ENCODE assay signal across 8 cellular contexts in genomic region chr11:36376315-36376887, GRCh38.
DNase-seq lines count a peak whose midpoint lies in the region; ATAC-seq and TF ChIP-seq lines count a peak whose summit lies in the region.

No MANE protein-coding gene starts in this region.

- peaks cover 13% of the 10 kb centered on the region for H3K36me3 Mint-ChIP-seq in activated naive CD4-positive, alpha-beta T cell treated with anti-CD3 and anti-CD28 coated beads for 36 hours (ENCODE audit: low read depth)
- H3K36me3 Mint-ChIP-seq in activated CD4-positive, alpha-beta T cell treated with anti-CD3 and anti-CD28 coated beads, Interleukin-2, amount 10 ng/mL, durations not matched to agents 24 days and 14 days (ENCODE audit: low read depth): peaks cover 34% of the 10 kb centered on the region

- no peak for ATAC-seq in HG02759 (IDR thresholded peaks at IDR 0.05; ENCODE audit: unreplicated experiment)

- CTCF ChIA-PET in activated naive CD4-positive, alpha-beta T cell treated with anti-CD3 and anti-CD28 coated beads for 36 hours (lab: Charles Lee): interaction anchor here (1.0 to 2.1 kb wide), 7 partner anchors 21 to 133 kb away, joined by 3 to 11 read pairs (median 4); no protein-coding TSS in a partner anchor
- CTCF ChIA-PET in GM10248 (lab: Yijun Ruan, JAX): interaction anchor here (1.0 to 2.5 kb wide), 3 partner anchors 12 to 116 kb away, joined by 3 to 7 read pairs (median 6); no protein-coding TSS in a partner anchor

- peak overlapping the region; percentile 91 for H3K4me2 ChIP-seq in osteoblast (ENCODE audit: insufficient read depth, low read length)

- no peak for TF ChIP-seq CTCF in osteoblast (IDR thresholded peaks at IDR 0.05; ENCODE audit: extremely low read depth, low read depth, low read length)
- no peak for TF ChIP-seq CTCF in GM10248 (IDR thresholded peaks at IDR 0.05; ENCODE audit: control extremely low read depth, extremely low read depth, low read depth, missing control alignments)

- peaks cover 3% of the 10 kb centered on the region for H3K27me3 ChIP-seq in osteoblast (ENCODE audit: insufficient read depth, low read length)

- peak overlapping the region; percentile 88 for H2AFZ ChIP-seq in osteoblast (ENCODE audit: low read length)

- peaks cover 67% of the 10 kb centered on the region for H3K27me3 Mint-ChIP-seq in activated naive CD4-positive, alpha-beta T cell treated with anti-CD3 and anti-CD28 coated beads for 36 hours (ENCODE audit: low read depth)
- H3K27me3 Mint-ChIP-seq in activated CD4-positive, alpha-beta T cell treated with anti-CD3 and anti-CD28 coated beads, Interleukin-2, amount 10 ng/mL, durations not matched to agents 24 days and 14 days: peaks cover 45% of the 10 kb centered on the region

- H3K9me3 Mint-ChIP-seq in activated naive CD4-positive, alpha-beta T cell treated with anti-CD3 and anti-CD28 coated beads for 36 hours: no peaks in the 10 kb centered on the region
- no peaks in the 10 kb centered on the region for H3K9me3 Mint-ChIP-seq in activated CD4-positive, alpha-beta T cell treated with anti-CD3 and anti-CD28 coated beads, Interleukin-2, amount 10 ng/mL, durations not matched to agents 24 days and 14 days

- no peaks in the 10 kb centered on the region for H3K9me3 ChIP-seq in osteoblast (ENCODE audit: low read depth, low read length)

- H3K4me3 ChIP-seq in osteoblast (ENCODE audit: insufficient read depth, low read length): peak overlapping the region; percentile 82

- intact Hi-C loops in activated naive CD4-positive, alpha-beta T cell treated with anti-CD3 and anti-CD28 coated beads for 36 hours (cut with micrococcal nuclease): loop anchor here (2.0 to 5.0 kb wide), 3 partner anchors 32 to 66 kb away; no protein-coding TSS in a partner anchor
- intact Hi-C loops in activated CD4-positive, alpha-beta T cell treated with anti-CD3 and anti-CD28 coated beads, Interleukin-2, amount 10 ng/mL, durations not matched to agents 24 days and 14 days (cut with micrococcal nuclease): loop anchor here (2.0 to 5.0 kb wide), 3 partner anchors 18 to 101 kb away; no protein-coding TSS in a partner anchor
- intact Hi-C loops in head of caudate nucleus (cut with DNase I): loop anchor here (5.0 to 10.0 kb wide), 2 partner anchors 79 to 98 kb away; partner anchors contain the start of gene PRR5L

- POLR2A ChIA-PET in GM10248 (lab: Yijun Ruan, JAX): no interaction called here

- H4K20me1 ChIP-seq in osteoblast (ENCODE audit: insufficient read depth, low read length): peaks cover 6% of the 10 kb centered on the region

- H3K4me3 Mint-ChIP-seq in activated naive CD4-positive, alpha-beta T cell treated with anti-CD3 and anti-CD28 coated beads for 36 hours: peak overlapping the region; percentile 85
- H3K4me3 Mint-ChIP-seq in activated CD4-positive, alpha-beta T cell treated with anti-CD3 and anti-CD28 coated beads, Interleukin-2, amount 10 ng/mL, durations not matched to agents 24 days and 14 days: peak overlapping the region; percentile 98

- no peaks in the 10 kb centered on the region for H3K79me2 ChIP-seq in osteoblast (ENCODE audit: insufficient read depth, low read length)

- H3K27ac Mint-ChIP-seq in activated naive CD4-positive, alpha-beta T cell treated with anti-CD3 and anti-CD28 coated beads for 36 hours: no peak overlapping the region
- H3K27ac Mint-ChIP-seq in activated CD4-positive, alpha-beta T cell treated with anti-CD3 and anti-CD28 coated beads, Interleukin-2, amount 10 ng/mL, durations not matched to agents 24 days and 14 days: peak overlapping the region; percentile 93

- H3K4me1 ChIP-seq in osteoblast (ENCODE audit: insufficient read depth, low read length): peaks cover 25% of the 10 kb centered on the region

- H3K4me1 Mint-ChIP-seq in activated naive CD4-positive, alpha-beta T cell treated with anti-CD3 and anti-CD28 coated beads for 36 hours (ENCODE audit: low read depth): peaks cover 24% of the 10 kb centered on the region
- peaks cover 39% of the 10 kb centered on the region for H3K4me1 Mint-ChIP-seq in activated CD4-positive, alpha-beta T cell treated with anti-CD3 and anti-CD28 coated beads, Interleukin-2, amount 10 ng/mL, durations not matched to agents 24 days and 14 days

- no peak overlapping the region for H3K27ac ChIP-seq in osteoblast (ENCODE audit: low read depth, low read length)

- no peaks in the 10 kb centered on the region for H3K36me3 ChIP-seq in osteoblast (ENCODE audit: insufficient read depth, low read length)

- DNase-seq in activated naive CD4-positive, alpha-beta T cell treated with anti-CD3 and anti-CD28 coated beads for 36 hours: peak; percentile 25
- no peak for DNase-seq in activated naive CD4-positive, alpha-beta T cell treated with anti-CD3 and anti-CD28 coated beads, Interleukin-2, amount 50 U/mL, for 16 hours
- DNase-seq in activated CD4-positive, alpha-beta T cell treated with anti-CD3 and anti-CD28 coated beads, Interleukin-2, amount 10 ng/mL, durations not matched to agents 24 days and 14 days: peak; percentile 68
- peak in 27 of 42 donors; percentile 16 to 69 (median 35) for DNase-seq in head of caudate nucleus
- DNase-seq in osteoblast (ENCODE audit: insufficient read length, low spot score, missing footprints): peak; percentile 73
- no peak for DNase-seq in SHP77 treated with DMSO at 0.1 percent for 48 hours (lab: John Stamatoyannopoulos, UW)
- DNase-seq in GM10248 (ENCODE audit: extremely low spot score): no peak

Comparison
In these comparisons a context has a peak if more than half of its experiments do, and no peak if none do; other contexts are left out.
1. DNase-seq: peak in activated naive CD4-positive, alpha-beta T cell treated with anti-CD3 and anti-CD28 coated beads for 36 hours (single experiment), activated CD4-positive, alpha-beta T cell treated with anti-CD3 and anti-CD28 coated beads, Interleukin-2, amount 10 ng/mL, durations not matched to agents 24 days and 14 days (single experiment), head of caudate nucleus (27 of 42) and osteoblast (single experiment); none in activated naive CD4-positive, alpha-beta T cell treated with anti-CD3 and anti-CD28 coated beads, Interleukin-2, amount 50 U/mL, for 16 hours (single experiment), SHP77 treated with DMSO at 0.1 percent for 48 hours (single experiment) and GM10248 (single experiment).